Comparison of ENCODE assay signal across 8 cellular contexts in the genomic region with DNA sequence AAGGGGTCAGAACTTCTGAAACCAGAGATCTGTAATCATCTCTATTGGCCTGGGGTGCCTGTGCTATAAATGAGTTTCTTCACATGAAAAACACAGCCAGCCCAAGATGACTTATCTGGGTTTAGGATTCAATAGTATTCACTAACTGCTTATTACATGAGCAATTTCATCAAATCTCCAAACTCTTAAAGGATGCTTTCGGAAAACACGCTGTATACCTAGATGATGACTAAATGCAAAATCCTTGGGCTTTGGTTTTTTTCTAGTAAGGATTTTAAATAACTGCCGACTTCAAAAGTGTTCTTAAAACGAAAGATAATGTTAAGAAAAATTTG. TPM values are rescaled to one million over a fixed set of nuclear protein-coding genes. Genes with fewer than 3 reads are reported as not detected.
DNase-seq lines count a peak whose midpoint lies in the region; ATAC-seq and TF ChIP-seq lines count a peak whose summit lies in the region.

No MANE protein-coding gene starts in this region.

- TF ChIP-seq CTCF in CD14-positive monocyte (IDR thresholded peaks at IDR 0.05) (no peak), osteoblast (IDR thresholded peaks at IDR 0.05; ENCODE audit: extremely low read depth, low read depth, low read length) (no peak), GM13977 (IDR thresholded peaks at IDR 0.05; ENCODE audit: extremely low read depth, insufficient read depth, missing control alignments) (no peak)

- H3K9me3 ChIP-seq in osteoblast (ENCODE audit: low read depth, low read length): no peaks in the 10 kb centered on the region

- peak overlapping the region; percentile 42 to 100 (median 100) for H3K27ac Mint-ChIP-seq in CD14-positive monocyte
- peak overlapping the region; percentile 88 for H3K27ac Mint-ChIP-seq in dendritic cell treated with granulocyte-macrophage colony-stimulating factor and Interleukin-4, amounts not matched to agents 40 ng/mL and 50 ng/mL, for 4 days

- in situ Hi-C loops in GM13977 (cut with MboI; ENCODE audit: low pct_unique_long_range_greater_than_20kb, low sequenced_read_pairs, unreplicated experiment): no loop called here

- peak overlapping the region; percentile 70 for H3K4me2 ChIP-seq in osteoblast (ENCODE audit: insufficient read depth, low read length)

- DNase-seq in CD14-positive monocyte (ENCODE audit: low spot score): no peak
- peak; percentile 26 for DNase-seq in NCI-H226
- peak; percentile 93 for DNase-seq in osteoblast (ENCODE audit: insufficient read length, low spot score, missing footprints)
- no peak for DNase-seq in anterior cingulate cortex (lab: John Stamatoyannopoulos, UW)
- no peak for DNase-seq in GM13977 (ENCODE audit: low spot score)
- no peak for DNase-seq in ecto neural progenitor cell (ENCODE audit: low spot score)

- H3K4me3 ChIP-seq in osteoblast (ENCODE audit: insufficient read depth, low read length): no peak overlapping the region

- peaks cover 51% of the 10 kb centered on the region for H3K4me1 Mint-ChIP-seq in CD14-positive monocyte
- H3K4me1 Mint-ChIP-seq in dendritic cell treated with granulocyte-macrophage colony-stimulating factor and Interleukin-4, amounts not matched to agents 40 ng/mL and 50 ng/mL, for 4 days (ENCODE audit: low read depth): peaks cover 86% of the 10 kb centered on the region

- H4K20me1 ChIP-seq in osteoblast (ENCODE audit: insufficient read depth, low read length): no peaks in the 10 kb centered on the region

- no peaks in the 10 kb centered on the region for H3K27me3 ChIP-seq in osteoblast (ENCODE audit: insufficient read depth, low read length)

- H3K4me3 Mint-ChIP-seq in CD14-positive monocyte: no peak overlapping the region
- no peak overlapping the region for H3K4me3 Mint-ChIP-seq in dendritic cell treated with granulocyte-macrophage colony-stimulating factor and Interleukin-4, amounts not matched to agents 40 ng/mL and 50 ng/mL, for 4 days

- intact Hi-C loops in CD14-positive monocyte (cut with micrococcal nuclease): loop anchor here in 1 of 2 donors (5.0 kb wide), 1 partner anchor 34 kb away; the partner anchor contains the start of genes LSM3 and XPC
- intact Hi-C loops in dendritic cell treated with granulocyte-macrophage colony-stimulating factor and Interleukin-4, amounts not matched to agents 40 ng/mL and 50 ng/mL, for 4 days (cut with micrococcal nuclease): no loop called here

- no peaks in the 10 kb centered on the region for H3K9me3 Mint-ChIP-seq in CD14-positive monocyte
- no peaks in the 10 kb centered on the region for H3K9me3 Mint-ChIP-seq in dendritic cell treated with granulocyte-macrophage colony-stimulating factor and Interleukin-4, amounts not matched to agents 40 ng/mL and 50 ng/mL, for 4 days

- no peak overlapping the region for H2AFZ ChIP-seq in osteoblast (ENCODE audit: low read length)

- H3K27me3 Mint-ChIP-seq in CD14-positive monocyte (ENCODE audit: low read depth in 3 of 3): peaks cover 0 to 4% (median 0%) of the 10 kb centered on the region in 3 donors
- no peaks in the 10 kb centered on the region for H3K27me3 Mint-ChIP-seq in dendritic cell treated with granulocyte-macrophage colony-stimulating factor and Interleukin-4, amounts not matched to agents 40 ng/mL and 50 ng/mL, for 4 days

- H3K36me3 ChIP-seq in osteoblast (ENCODE audit: insufficient read depth, low read length): peaks cover 55% of the 10 kb centered on the region

- peak overlapping the region; percentile 98 for H3K27ac ChIP-seq in osteoblast (ENCODE audit: low read depth, low read length)

- H3K4me1 ChIP-seq in osteoblast (ENCODE audit: insufficient read depth, low read length): peaks cover 46% of the 10 kb centered on the region

- H3K36me3 Mint-ChIP-seq in CD14-positive monocyte: peaks cover 70 to 74% of the 10 kb centered on the region in 2 donors
- H3K36me3 Mint-ChIP-seq in dendritic cell treated with granulocyte-macrophage colony-stimulating factor and Interleukin-4, amounts not matched to agents 40 ng/mL and 50 ng/mL, for 4 days (ENCODE audit: low read depth): peaks cover 75% of the 10 kb centered on the region

- no peaks in the 10 kb centered on the region for H3K79me2 ChIP-seq in osteoblast (ENCODE audit: insufficient read depth, low read length)

- ATAC-seq in GM19023 (IDR thresholded peaks at IDR 0.05; ENCODE audit: unreplicated experiment): no peak

RNA-seq across cellular contexts. Expression of gene TMEM43, which starts 18.4 kb away (rescaled TPM):
- polyA plus RNA-seq in CD14-positive monocyte: 10 to 100 TPM; 66.7 to 69.7 TPM
- 138 and 145 TPM in 2 replicates for total RNA-seq in osteoblast

RNA-seq across cellular contexts. Expression of gene CHCHD4, which starts 18.6 kb away (rescaled TPM):
- 10 to 100 TPM; 13.6 to 13.8 TPM for polyA plus RNA-seq in CD14-positive monocyte
- 9.1 and 10.1 TPM in 2 replicates for total RNA-seq in osteoblast

RNA-seq across cellular contexts. Expression of gene XPC, which starts 35.2 kb away (rescaled TPM):
- polyA plus RNA-seq in CD14-positive monocyte: 10 to 100 TPM; 13.4 to 22.0 TPM
- 50.1 and 52.1 TPM in 2 replicates for total RNA-seq in osteoblast

RNA-seq across cellular contexts. Expression of gene LSM3, which starts 35.4 kb away (rescaled TPM):
- polyA plus RNA-seq in CD14-positive monocyte: 10 to 100 TPM; 19.8 to 23.2 TPM
- total RNA-seq in osteoblast: 5.1 and 5.6 TPM in 2 replicates

Comparison
In these comparisons a context has a peak if more than half of its experiments do, and no peak if none do; other contexts are left out.
1. DNase-seq: peak in NCI-H226 (single experiment) and osteoblast (single experiment); none in CD14-positive monocyte (single experiment), anterior cingulate cortex (0 of 58), GM13977 (single experiment) and ecto neural progenitor cell (single experiment).